5 cellular contexts compared by ENCODE assay signal in genomic region chr21:14833952-14834351, GRCh38.
"Had no signal": no experiment of that assay in that cellular context is flagged by ENCODE, and none has a peak within 500 bp of the region (broad histone marks: within the 10 kb centered on the region; RNA-seq: fewer than 3 reads in every experiment).

No MANE protein-coding gene starts in this region.

- H3K4me3 ChIP-seq: GM23338 had no signal

- DNase-seq: H9, HCEC 1CT, KG1 had no signal

- H3K4me2 ChIP-seq: GM23338 had no signal

- ATAC-seq: GM23338, HepG2 had no signal
